In the genomic region with DNA sequence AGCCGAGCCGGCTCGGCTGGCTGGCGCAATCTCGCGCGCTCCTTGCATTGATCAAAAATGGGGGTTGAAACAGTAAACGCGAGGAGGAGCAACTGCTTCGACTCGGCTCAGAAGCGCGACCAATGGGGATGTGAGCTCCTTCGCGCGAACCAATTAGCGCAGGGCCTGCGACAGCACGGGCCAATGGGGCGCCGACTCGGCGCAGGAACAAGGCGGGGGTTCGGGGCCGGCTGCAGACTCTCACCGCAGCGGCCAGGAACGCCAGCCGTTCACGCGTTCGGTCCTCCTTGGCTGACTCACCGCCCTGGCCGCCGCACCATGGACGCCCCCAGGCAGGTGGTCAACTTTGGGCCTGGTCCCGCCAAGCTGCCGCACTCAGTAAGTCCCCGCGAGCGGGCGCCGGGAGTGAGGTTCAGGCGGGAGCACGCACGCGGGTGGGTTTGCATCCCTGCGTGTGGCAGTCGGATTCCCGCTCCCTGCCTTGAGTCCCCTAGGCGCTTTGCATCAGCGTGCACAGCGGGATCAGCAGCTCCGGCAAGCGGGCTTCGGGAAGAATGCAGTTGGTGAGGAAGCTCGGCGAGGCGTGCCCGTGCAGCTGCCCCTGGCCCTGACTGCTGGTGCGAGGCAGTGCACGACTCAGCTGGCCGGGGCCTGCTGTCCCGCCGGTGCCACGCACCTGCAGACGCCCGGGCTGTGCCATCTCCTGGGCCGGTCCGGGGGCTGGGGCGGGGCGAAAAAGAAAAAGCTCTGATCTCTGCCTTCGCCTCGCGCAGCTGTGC, we compare ENCODE assay signal across 8 cellular contexts. TPM values are rescaled to one million over a fixed set of nuclear protein-coding genes. Genes with fewer than 3 reads are reported as not detected.
DNase-seq lines count a peak whose midpoint lies in the region; ATAC-seq and TF ChIP-seq lines count a peak whose summit lies in the region.

A gene (plus strand): TSS at position 233 of the 779 bp plus-strand sequence. CDS start 86 bp downstream, at position 319.

- no peaks in the 10 kb centered on the region for H3K9me3 Mint-ChIP-seq in IgD-negative memory B cell

- H3K4me3 ChIP-seq in mucosa of rectum (ENCODE audit: low read length in 2 of 2), result peak within 1 kb of the TSS; percentile 72 to 74

- H3K27me3 Mint-ChIP-seq in IgD-negative memory B cell, result peaks cover 2% of the 10 kb centered on the region

- peaks cover 7 to 14% of the 10 kb centered on the region in 2 donors for H3K27me3 ChIP-seq in mucosa of rectum (ENCODE audit: control insufficient read depth in 2 of 2, insufficient read depth in 2 of 2, low read length in 2 of 2)

- H3K36me3 ChIP-seq in mucosa of rectum (ENCODE audit: control insufficient read depth in 2 of 2, insufficient read depth in 2 of 2, low read length in 2 of 2), result no peaks in the 10 kb centered on the region

- H3K4me1 ChIP-seq in mucosa of rectum (ENCODE audit: control insufficient read depth in 2 of 2, insufficient read depth in 2 of 2, low read length in 2 of 2), result peaks cover 11 to 15% of the 10 kb centered on the region in 2 donors

- H3K4me1 Mint-ChIP-seq in IgD-negative memory B cell, result peaks cover 9 to 14% (median 13%) of the 10 kb centered on the region in 3 donors

- peak within 1 kb of the TSS in 1 of 2 donors; percentile 11 for H3K27ac ChIP-seq in mucosa of rectum (ENCODE audit: low read depth in 2 of 2, low read length in 2 of 2)

- H3K9ac ChIP-seq in mucosa of rectum (ENCODE audit: low read depth in 1 of 2, low read length in 2 of 2), result peak within 1 kb of the TSS; percentile 34 to 54

- peak; percentile 73 for TF ChIP-seq POLR2A in erythroblast (IDR thresholded peaks at IDR 0.05; ENCODE audit: low read length)

- peak; percentile 97 for ATAC-seq in GM21576 (IDR thresholded peaks at IDR 0.05; ENCODE audit: unreplicated experiment)

- peak within 1 kb of the TSS; percentile 64 to 94 (median 67) for H3K27ac Mint-ChIP-seq in IgD-negative memory B cell

- H3K4me3 Mint-ChIP-seq in IgD-negative memory B cell, result peak within 1 kb of the TSS; percentile 85 to 95 (median 94)

- H3K9me3 ChIP-seq in mucosa of rectum (ENCODE audit: control insufficient read depth in 2 of 2, low read length in 2 of 2), result no peaks in the 10 kb centered on the region

- DNase-seq in DMS114 treated with DMSO at 0.1 percent for 48 hours (lab: John Stamatoyannopoulos, UW; ENCODE audit: unreplicated experiment) (peak; percentile 71), OCI-M2 (lab: John Stamatoyannopoulos, UW; ENCODE audit: unreplicated experiment) (peak; percentile 20), activated T-cell treated with anti-CD3 and anti-CD28 coated beads for 4 hours (peak; percentile 80), erythroblast (lab: John Stamatoyannopoulos, UW) (peak; percentile 96 to 97)
- DNase-seq in stimulated activated CD8-positive, alpha-beta memory T cell treated with anti-CD3 and anti-CD28 coated beads, Interleukin-4, amount 100 ng/mL, for 4 hours (ENCODE audit: low read depth in 2 of 2, low spot score in 1 of 2), result peak; percentile 64 to 76

- no peaks in the 10 kb centered on the region for H3K36me3 Mint-ChIP-seq in IgD-negative memory B cell

RNA-seq across cellular contexts. Expression of the gene that starts here (rescaled TPM):
- polyA plus RNA-seq in IgD-negative memory B cell, result 5.2 TPM

Comparison
In these comparisons a context has a peak if more than half of its experiments do, and no peak if none do; other contexts are left out.
1. DNase-seq: peak in every context shown above with its lines; median percentile 96 in erythroblast; 80 in activated T-cell treated with anti-CD3 and anti-CD28 coated beads for 4 hours; 71 in DMS114 treated with DMSO at 0.1 percent for 48 hours; 70 in stimulated activated CD8-positive, alpha-beta memory T cell treated with anti-CD3 and anti-CD28 coated beads, Interleukin-4, amount 100 ng/mL, for 4 hours; 20 in OCI-M2.